17 cellular contexts compared by ENCODE assay signal in genomic region chr7:32582036-32582435, GRCh38.
A peak's percentile ranks its signal among the peaks of the same experiment; 100 is the strongest.
DNase-seq lines count a peak whose midpoint lies in the region; ATAC-seq and TF ChIP-seq lines count a peak whose summit lies in the region.
"Had no signal": no experiment of that assay in that cellular context is flagged by ENCODE, and none has a peak within 500 bp of the region (broad histone marks: within the 10 kb centered on the region; RNA-seq: fewer than 3 reads in every experiment).

No MANE protein-coding gene starts in this region.

- H3K27me3 Mint-ChIP-seq in activated T-cell treated with anti-CD3 and anti-CD28 coated beads, Interleukin-2, amount 50 U/mL, for 24 hours = no peaks in the 10 kb centered on the region
- H3K27me3 Mint-ChIP-seq: CD4-positive, CD25-positive, alpha-beta regulatory T cell; IgD-negative memory B cell had no signal

- no peaks in the 10 kb centered on the region for H3K9me3 Mint-ChIP-seq in activated T-cell treated with anti-CD3 and anti-CD28 coated beads, Interleukin-2, amount 50 U/mL, for 24 hours
- H3K9me3 Mint-ChIP-seq: CD4-positive, CD25-positive, alpha-beta regulatory T cell; IgD-negative memory B cell had no signal

- H3K27ac Mint-ChIP-seq in activated T-cell treated with anti-CD3 and anti-CD28 coated beads, Interleukin-2, amount 50 U/mL, for 24 hours = peak overlapping the region; percentile 16
- H3K27ac Mint-ChIP-seq: IgD-negative memory B cell had no signal

- peaks cover 3% of the 10 kb centered on the region for H3K4me1 Mint-ChIP-seq in activated T-cell treated with anti-CD3 and anti-CD28 coated beads, Interleukin-2, amount 50 U/mL, for 24 hours (ENCODE audit: low read depth)

- TF ChIP-seq CTCF in fibroblast of villous mesenchyme (IDR thresholded peaks at IDR 0.05; ENCODE audit: insufficient read depth, low read depth, low read length) (no peak), RWPE1 (conservative IDR thresholded peaks at IDR 0.05; ENCODE audit: low read depth) (no peak)

- no peak for DNase-seq in activated T-cell treated with anti-CD3 and anti-CD28 coated beads, Interleukin-2, amount 50 U/mL, for 24 hours
- no peak for DNase-seq in activated T-cell treated with anti-CD3 and anti-CD28 coated beads, Interleukin-2, amount 50 U/mL, for 48 hours
- DNase-seq in SJSA1 (ENCODE audit: low read depth in 1 of 2, low spot score in 2 of 2) (peak in 1 of 2 experiments; percentile 6), fibroblast of villous mesenchyme (ENCODE audit: low read depth) (peak; percentile 15), RWPE1 (ENCODE audit: low spot score) (no peak), KG1 (lab: John Stamatoyannopoulos, UW) (no peak), NCI-H2029 (lab: John Stamatoyannopoulos, UW) (no peak)
- DNase-seq: CD4-positive, CD25-positive, alpha-beta regulatory T cell; DMS53; GOT3 had no signal

- peak overlapping the region; percentile 69 for H3K27ac ChIP-seq in SJSA1
- no peak overlapping the region for H3K27ac ChIP-seq in RWPE1
- H3K27ac ChIP-seq: 22Rv1; BLaER1 treated with 17β-estradiol and CSF1 and Interleukin-3, amounts not matched to agents 10 nM and 100 nM; KMS-11 had no signal

- H3K9me3 ChIP-seq in SJSA1 (replicated peaks) = no peaks in the 10 kb centered on the region
- H3K9me3 ChIP-seq: BLaER1 treated with 17β-estradiol and CSF1 and Interleukin-3, amounts not matched to agents 10 nM and 100 nM; HAP-1 had no signal

- peaks cover 87% of the 10 kb centered on the region for H3K36me3 ChIP-seq in SJSA1

- POLR2A ChIA-PET in RWPE1 (lab: Yijun Ruan, JAX; ENCODE audit: low non-redundant PET) = no interaction called here

- H3K27me3 ChIP-seq in SJSA1 (replicated peaks) = no peaks in the 10 kb centered on the region
- H3K27me3 ChIP-seq: BLaER1 treated with 17β-estradiol and CSF1 and Interleukin-3, amounts not matched to agents 10 nM and 100 nM had no signal

- no peak overlapping the region for H3K4me3 ChIP-seq in SJSA1
- H3K4me3 ChIP-seq in fibroblast of villous mesenchyme (ENCODE audit: low read depth, low read length) = no peak overlapping the region
- H3K4me3 ChIP-seq: BLaER1 treated with 17β-estradiol and CSF1 and Interleukin-3, amounts not matched to agents 10 nM and 100 nM; GM12878; HAP-1 had no signal

- ATAC-seq in GM21717 (IDR thresholded peaks at IDR 0.05; ENCODE audit: unreplicated experiment) = no peak
- ATAC-seq: GM12878 had no signal

- CTCF ChIA-PET in RWPE1 (lab: Yijun Ruan, JAX) = no interaction called here

- no peak overlapping the region for H3K4me3 Mint-ChIP-seq in activated T-cell treated with anti-CD3 and anti-CD28 coated beads, Interleukin-2, amount 50 U/mL, for 24 hours
- H3K4me3 Mint-ChIP-seq: IgD-negative memory B cell had no signal

- peaks cover 83% of the 10 kb centered on the region for H3K36me3 Mint-ChIP-seq in activated T-cell treated with anti-CD3 and anti-CD28 coated beads, Interleukin-2, amount 50 U/mL, for 24 hours (ENCODE audit: low read depth)

- peaks cover 52% of the 10 kb centered on the region for H3K4me1 ChIP-seq in SJSA1 (replicated peaks)
